1 cellular context compared by ENCODE assay signal in genomic region chr7:47451851-47452205, GRCh38.
TF ChIP-seq lines count a peak whose summit lies in the region.

No MANE protein-coding gene starts in this region.

TF ChIP-seq in liver, 16 proteins besides CTCF, POLR2A, EP300 and RAD21 (continued from another document):
- no peak for TF ChIP-seq NR2F2 (IDR thresholded peaks at IDR 0.05)
- TF ChIP-seq, protein P1, sequence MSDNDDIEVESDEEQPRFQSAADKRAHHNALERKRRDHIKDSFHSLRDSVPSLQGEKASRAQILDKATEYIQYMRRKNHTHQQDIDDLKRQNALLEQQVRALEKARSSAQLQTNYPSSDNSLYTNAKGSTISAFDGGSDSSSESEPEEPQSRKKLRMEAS (IDR thresholded peaks at IDR 0.05), result no peak
- TF ChIP-seq TAF1 (conservative IDR thresholded peaks at IDR 0.05), result no peak
- no peak for TF ChIP-seq HNF4G (IDR thresholded peaks at IDR 0.05)
- TF ChIP-seq, protein P2, sequence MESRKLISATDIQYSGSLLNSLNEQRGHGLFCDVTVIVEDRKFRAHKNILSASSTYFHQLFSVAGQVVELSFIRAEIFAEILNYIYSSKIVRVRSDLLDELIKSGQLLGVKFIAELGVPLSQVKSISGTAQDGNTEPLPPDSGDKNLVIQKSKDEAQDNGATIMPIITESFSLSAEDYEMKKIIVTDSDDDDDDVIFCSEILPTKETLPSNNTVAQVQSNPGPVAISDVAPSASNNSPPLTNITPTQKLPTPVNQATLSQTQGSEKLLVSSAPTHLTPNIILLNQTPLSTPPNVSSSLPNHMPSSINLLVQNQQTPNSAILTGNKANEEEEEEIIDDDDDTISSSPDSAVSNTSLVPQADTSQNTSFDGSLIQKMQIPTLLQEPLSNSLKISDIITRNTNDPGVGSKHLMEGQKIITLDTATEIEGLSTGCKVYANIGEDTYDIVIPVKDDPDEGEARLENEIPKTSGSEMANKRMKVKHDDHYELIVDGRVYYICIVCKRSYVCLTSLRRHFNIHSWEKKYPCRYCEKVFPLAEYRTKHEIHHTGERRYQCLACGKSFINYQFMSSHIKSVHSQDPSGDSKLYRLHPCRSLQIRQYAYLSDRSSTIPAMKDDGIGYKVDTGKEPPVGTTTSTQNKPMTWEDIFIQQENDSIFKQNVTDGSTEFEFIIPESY (IDR thresholded peaks at IDR 0.05), result no peak
- TF ChIP-seq FOXA2 (IDR thresholded peaks at IDR 0.05), result no peak
- no peak for TF ChIP-seq SP1 (IDR thresholded peaks at IDR 0.05)
- no peak for TF ChIP-seq YY1 (IDR thresholded peaks at IDR 0.05)
